In genomic region chr16:2243031-2243528, GRCh38 we compare ENCODE assay signal across 17 cellular contexts. TPM values are rescaled to one million over a fixed set of nuclear protein-coding genes. Genes with fewer than 3 reads are reported as not detected.
DNase-seq lines count a peak whose midpoint lies in the region; ATAC-seq, FAIRE-seq and TF ChIP-seq lines count a peak whose summit lies in the region.
"Had no signal": no experiment of that assay in that cellular context is flagged by ENCODE, and none has a peak within 500 bp of the region (broad histone marks: within the 10 kb centered on the region; RNA-seq: fewer than 3 reads in every experiment).

No MANE protein-coding gene starts in this region.

- ATAC-seq in A549, result peak; percentile 38 to 63
- peak; percentile 25 for ATAC-seq in GM23338
- ATAC-seq: activated CD4-positive, CD25-positive, alpha-beta regulatory T cell treated with anti-CD3 and anti-CD28 coated beads, Interleukin-2, amount 50 U/mL, for 24 hours; activated naive CD8-positive, alpha-beta T cell treated with anti-CD3 and anti-CD28 coated beads, Interleukin-2, amount 50 U/mL, for 24 hours; naive thymus-derived CD8-positive, alpha-beta T cell; psoas muscle had no signal

- DNase-seq in A549 (ENCODE audit: low read depth in 1 of 2, low spot score in 1 of 2), result peak; percentile 41 to 70
- DNase-seq in GM23338 (ENCODE audit: low spot score), result peak; percentile 69
- DNase-seq in brain microvascular endothelial cell, result no peak
- no peak for DNase-seq in stimulated activated naive CD4-positive, alpha-beta T cell (lab: John Stamatoyannopoulos, UW)
- no peak for DNase-seq in activated naive CD4-positive, alpha-beta T cell treated with anti-CD3 and anti-CD28 coated beads, Interleukin-2, amount 10 ng/mL, durations not matched to agents 7 days and 5 days
- DNase-seq in T-helper 2 cell, result no peak
- DNase-seq: activated naive CD8-positive, alpha-beta T cell treated with anti-CD3 and anti-CD28 coated beads, Interleukin-2, amount 50 U/mL, for 24 hours; Caco-2; lower lobe of right lung; NCI-H187 treated with DMSO at 0.1 percent for 48 hours; SHP77; spleen had no signal

- in situ Hi-C loops in brain microvascular endothelial cell (cut with HindIII; ENCODE audit: low pct_ligation_motif_present, low sequenced_read_pairs), result no loop called here

- H3K4me3 ChIP-seq in A549, result no peak overlapping the region
- H3K4me3 ChIP-seq in GM23338, result no peak overlapping the region
- H3K4me3 ChIP-seq in brain microvascular endothelial cell (ENCODE audit: low read depth, low read length), result no peak overlapping the region
- H3K4me3 ChIP-seq: lower lobe of right lung, psoas muscle, spleen had no signal

- peaks cover 11% of the 10 kb centered on the region for H3K27me3 Mint-ChIP-seq in GM23338 (ENCODE audit: insufficient read depth, low read depth, poor library complexity)
- H3K27me3 Mint-ChIP-seq in activated naive CD4-positive, alpha-beta T cell treated with anti-CD3 and anti-CD28 coated beads, Interleukin-2, amount 10 ng/mL, durations not matched to agents 7 days and 5 days, result peaks cover 7% of the 10 kb centered on the region
- H3K27me3 Mint-ChIP-seq: activated naive CD8-positive, alpha-beta T cell treated with anti-CD3 and anti-CD28 coated beads, Interleukin-2, amount 50 U/mL, for 24 hours; IgD-negative memory B cell; naive thymus-derived CD8-positive, alpha-beta T cell had no signal

- H3K4me2 ChIP-seq in A549 (no peak overlapping the region), GM23338 (no peak overlapping the region)

- no peaks in the 10 kb centered on the region for H3K9me3 Mint-ChIP-seq in GM23338
- H3K9me3 Mint-ChIP-seq in activated naive CD4-positive, alpha-beta T cell treated with anti-CD3 and anti-CD28 coated beads, Interleukin-2, amount 10 ng/mL, durations not matched to agents 7 days and 5 days, result no peaks in the 10 kb centered on the region
- H3K9me3 Mint-ChIP-seq: activated naive CD8-positive, alpha-beta T cell treated with anti-CD3 and anti-CD28 coated beads, Interleukin-2, amount 50 U/mL, for 24 hours; IgD-negative memory B cell; naive thymus-derived CD8-positive, alpha-beta T cell; T-helper 2 cell treated with Interferon-gamma antibody and Interleukin-4, amounts not matched to agents 5 μg/mL and 100 μg/mL, for 36 hours had no signal

- TF ChIP-seq CTCF in A549 (IDR thresholded peaks at IDR 0.05), result no peak
- peak; percentile 49 to 66; a peak in 3 of 4 replicates for TF ChIP-seq CTCF in GM23338 (conservative IDR thresholded peaks at IDR 0.05; ENCODE audit: low read depth in 2 of 2)
- TF ChIP-seq CTCF in brain microvascular endothelial cell (IDR thresholded peaks at IDR 0.05; ENCODE audit: low read depth, low read length, missing control alignments), result peak; percentile 9

- H3K27ac ChIP-seq in A549 (no peak overlapping the region), GM23338 (ENCODE audit: low read depth) (no peak overlapping the region), brain microvascular endothelial cell (no peak overlapping the region)
- H3K27ac ChIP-seq: lower lobe of right lung, psoas muscle, spleen had no signal

- no peak overlapping the region for H3K4me3 Mint-ChIP-seq in GM23338
- no peak overlapping the region for H3K4me3 Mint-ChIP-seq in activated naive CD4-positive, alpha-beta T cell treated with anti-CD3 and anti-CD28 coated beads, Interleukin-2, amount 10 ng/mL, durations not matched to agents 7 days and 5 days
- H3K4me3 Mint-ChIP-seq: activated naive CD8-positive, alpha-beta T cell treated with anti-CD3 and anti-CD28 coated beads, Interleukin-2, amount 50 U/mL, for 24 hours; IgD-negative memory B cell; naive thymus-derived CD8-positive, alpha-beta T cell; T-helper 2 cell treated with Interferon-gamma antibody and Interleukin-4, amounts not matched to agents 5 μg/mL and 100 μg/mL, for 36 hours had no signal

- POLR2A ChIA-PET in A549 (lab: Yijun Ruan, JAX), result interaction anchor here (1.3 kb wide), 1 partner anchor 8 kb away, joined by 4 read pairs; the partner anchor contains the start of gene ECI1

- TF ChIP-seq POLR2A in A549 (IDR thresholded peaks at IDR 0.05; ENCODE audit: low read length), result no peak

- WGBS in A549 (ENCODE audit: missing lambda C conversion rate), result 83% methylated on average over 8 of the region's 19 CpGs

- peaks cover 4% of the 10 kb centered on the region; the same call in 1 of the 2 replicates for H3K36me3 ChIP-seq in GM23338 (ENCODE audit: insufficient read depth)
- peaks cover 43% of the 10 kb centered on the region for H3K36me3 ChIP-seq in brain microvascular endothelial cell (replicated peaks)

- TF ChIP-seq RAD21 in A549 (conservative IDR thresholded peaks at IDR 0.05 in 1 of 2, IDR thresholded peaks at IDR 0.05 in 1 of 2), result peak in 1 of 2 experiments; percentile 23; a peak in 1 of 5 replicates

- H3F3A ChIP-seq in GM23338 (replicated peaks; ENCODE audit: low read depth), result peaks cover 8% of the 10 kb centered on the region; the same call in 1 of the 2 replicates

- CTCF ChIA-PET in A549 (lab: Yijun Ruan, JAX), result interaction anchor here (0.6 to 1.9 kb wide), 6 partner anchors 9 to 42 kb away, joined by 3 to 7 read pairs (median 3); partner anchors contain the start of gene ECI1
- CTCF ChIA-PET in activated naive CD4-positive, alpha-beta T cell treated with anti-CD3 and anti-CD28 coated beads, Interleukin-2, amount 10 ng/mL, durations not matched to agents 7 days and 5 days (lab: Charles Lee), result no interaction called here

- no peaks in the 10 kb centered on the region; the same call in none of the 2 replicates for H4K20me1 ChIP-seq in GM23338 (replicated peaks; ENCODE audit: insufficient read depth)

- H3K79me2 ChIP-seq in GM23338 (replicated peaks; ENCODE audit: insufficient read depth), result peaks cover 6% of the 10 kb centered on the region; the same call in 1 of the 2 replicates

- H3K4me1 ChIP-seq in A549, result no peaks in the 10 kb centered on the region
- no peaks in the 10 kb centered on the region for H3K4me1 ChIP-seq in GM23338 (ENCODE audit: insufficient read depth)
- H3K4me1 ChIP-seq: Caco-2, psoas muscle had no signal

- FAIRE-seq in A549 (lab: Jason Lieb, UNC), result no peak

- peaks cover 51% of the 10 kb centered on the region for H3K36me3 Mint-ChIP-seq in GM23338 (ENCODE audit: low read depth)
- H3K36me3 Mint-ChIP-seq in activated naive CD4-positive, alpha-beta T cell treated with anti-CD3 and anti-CD28 coated beads, Interleukin-2, amount 10 ng/mL, durations not matched to agents 7 days and 5 days, result peaks cover 9% of the 10 kb centered on the region
- H3K36me3 Mint-ChIP-seq: IgD-negative memory B cell had no signal

- no peak overlapping the region for H3K27ac Mint-ChIP-seq in GM23338
- no peak overlapping the region for H3K27ac Mint-ChIP-seq in activated naive CD4-positive, alpha-beta T cell treated with anti-CD3 and anti-CD28 coated beads, Interleukin-2, amount 10 ng/mL, durations not matched to agents 7 days and 5 days
- H3K27ac Mint-ChIP-seq: activated naive CD8-positive, alpha-beta T cell treated with anti-CD3 and anti-CD28 coated beads, Interleukin-2, amount 50 U/mL, for 24 hours; T-helper 2 cell treated with Interferon-gamma antibody and Interleukin-4, amounts not matched to agents 5 μg/mL and 100 μg/mL, for 36 hours had no signal

- TF ChIP-seq EP300 in A549 (IDR thresholded peaks at IDR 0.05), result no peak

- H2AFZ ChIP-seq in GM23338, result no peak overlapping the region

- H3K4me1 Mint-ChIP-seq in GM23338, result no peaks in the 10 kb centered on the region
- H3K4me1 Mint-ChIP-seq in activated naive CD4-positive, alpha-beta T cell treated with anti-CD3 and anti-CD28 coated beads, Interleukin-2, amount 10 ng/mL, durations not matched to agents 7 days and 5 days, result peaks cover 5% of the 10 kb centered on the region
- H3K4me1 Mint-ChIP-seq: activated naive CD8-positive, alpha-beta T cell treated with anti-CD3 and anti-CD28 coated beads, Interleukin-2, amount 50 U/mL, for 24 hours; IgD-negative memory B cell; naive thymus-derived CD8-positive, alpha-beta T cell had no signal

- H3K27me3 ChIP-seq in GM23338 (ENCODE audit: insufficient read depth), result no peaks in the 10 kb centered on the region; the same call in 1 of the 2 replicates
- no peaks in the 10 kb centered on the region for H3K27me3 ChIP-seq in brain microvascular endothelial cell (replicated peaks)

- no peaks in the 10 kb centered on the region for H3K9me3 ChIP-seq in A549
- H3K9me3 ChIP-seq: Caco-2, lower lobe of right lung, psoas muscle, spleen had no signal

- H3K9me2 ChIP-seq in GM23338 (ENCODE audit: insufficient read depth), result no peaks in the 10 kb centered on the region

RNA-seq across cellular contexts. Expression of gene DNASE1L2, which starts 6.8 kb away (rescaled TPM):
- 0.36 and 0.65 TPM in 2 replicates for polyA plus RNA-seq in A549 (2011; rRNA removed)
- polyA plus RNA-seq in A549 (2012; cell fraction: cytosol; rRNA removed), result 1.9 and 2.3 TPM in 2 replicates
- 10.5 and 17.7 TPM in 2 replicates for polyA plus RNA-seq in A549 (2012; cell fraction: nucleus; rRNA removed)
- 0.88 to 1.5 TPM (median 1.2 TPM) in 3 replicates for polyA plus RNA-seq in A549 (2017; fragmentation: RNase III; extraction: RNeasy Plus Mini Kit Qiagen cat#74134 plus additional on column Dnase treatment)
- 0.41 and 0.44 TPM in 2 replicates for polyA minus RNA-seq in A549 (2011; rRNA and poly(A)+ RNA removed)
- total RNA-seq in GM23338 (2014; rRNA removed; shearing (Covaris generic)), result 0.66 TPM in 1 of 2 replicates, not detected in the other
- polyA plus RNA-seq in GM23338 (2016; fragmentation: Nextera tagmentation; extraction: Ambion mirVana), result 0.23 and 0.42 TPM in 2 replicates
- polyA plus RNA-seq: IgD-negative memory B cell; naive thymus-derived CD8-positive, alpha-beta T cell had no signal

RNA-seq across cellular contexts. Expression of gene ECI1, which starts 8.3 kb away (rescaled TPM):
- polyA plus RNA-seq in A549 (2011; rRNA removed), result 41.8 and 47.9 TPM in 2 replicates
- 118 and 153 TPM in 2 replicates for polyA plus RNA-seq in A549 (2012; cell fraction: cytosol; rRNA removed)
- 126 and 163 TPM in 2 replicates for polyA plus RNA-seq in A549 (2012; cell fraction: nucleus; rRNA removed)
- polyA plus RNA-seq in A549 (2017; fragmentation: RNase III; extraction: RNeasy Plus Mini Kit Qiagen cat#74134 plus additional on column Dnase treatment), result 40.9 to 41.9 TPM (median 41.5 TPM) in 3 replicates
- polyA minus RNA-seq in A549 (2011; rRNA and poly(A)+ RNA removed), result 14.4 and 21.3 TPM in 2 replicates
- 117 and 118 TPM in 2 replicates for total RNA-seq in GM23338 (2014; rRNA removed; shearing (Covaris generic))
- 143 and 152 TPM in 2 replicates for polyA plus RNA-seq in GM23338 (2016; fragmentation: Nextera tagmentation; extraction: Ambion mirVana)

RNA-seq across cellular contexts. Expression of gene E4F1, which starts 19.7 kb away (rescaled TPM):
- polyA plus RNA-seq in A549 (2011; rRNA removed) (10.4 and 11.0 TPM in 2 replicates), A549 (2017; fragmentation: RNase III; extraction: RNeasy Plus Mini Kit Qiagen cat#74134 plus additional on column Dnase treatment) (22.0 to 24.4 TPM (median 23.3 TPM) in 3 replicates), GM23338 (2016; fragmentation: Nextera tagmentation; extraction: Ambion mirVana) (22.6 and 22.7 TPM in 2 replicates)
- 39.5 and 43.4 TPM in 2 replicates for polyA plus RNA-seq in A549 (2012; cell fraction: cytosol; rRNA removed)
- polyA plus RNA-seq in A549 (2012; cell fraction: nucleus; rRNA removed), result 164 and 278 TPM in 2 replicates
- 7.4 and 9.8 TPM in 2 replicates for polyA minus RNA-seq in A549 (2011; rRNA and poly(A)+ RNA removed)
- 42.0 and 45.5 TPM in 2 replicates for total RNA-seq in GM23338 (2014; rRNA removed; shearing (Covaris generic))

RNA-seq across cellular contexts. Expression of gene RNPS1, which starts 24.8 kb away (rescaled TPM):
- polyA plus RNA-seq in A549 (2011; rRNA removed) (163 and 183 TPM in 2 replicates), A549 (2017; fragmentation: RNase III; extraction: RNeasy Plus Mini Kit Qiagen cat#74134 plus additional on column Dnase treatment) (197 to 206 TPM (median 200 TPM) in 3 replicates), GM23338 (2016; fragmentation: Nextera tagmentation; extraction: Ambion mirVana) (298 and 315 TPM in 2 replicates)
- polyA plus RNA-seq in A549 (2012; cell fraction: cytosol; rRNA removed), result 367 and 387 TPM in 2 replicates
- polyA plus RNA-seq in A549 (2012; cell fraction: nucleus; rRNA removed), result 367 and 375 TPM in 2 replicates
- 167 and 168 TPM in 2 replicates for polyA minus RNA-seq in A549 (2011; rRNA and poly(A)+ RNA removed)
- total RNA-seq in GM23338 (2014; rRNA removed; shearing (Covaris generic)), result 372 and 384 TPM in 2 replicates

RNA-seq across cellular contexts. Expression of gene PGP, which starts 28.4 kb away (rescaled TPM):
- polyA plus RNA-seq in A549 (2011; rRNA removed), result 13.9 and 15.0 TPM in 2 replicates
- polyA plus RNA-seq in A549 (2012; cell fraction: cytosol; rRNA removed), result 37.0 and 52.9 TPM in 2 replicates
- 67.6 and 101 TPM in 2 replicates for polyA plus RNA-seq in A549 (2012; cell fraction: nucleus; rRNA removed)
- polyA plus RNA-seq in A549 (2017; fragmentation: RNase III; extraction: RNeasy Plus Mini Kit Qiagen cat#74134 plus additional on column Dnase treatment), result 27.7 to 33.7 TPM (median 31.9 TPM) in 3 replicates
- 7.6 TPM in 2 replicates for polyA minus RNA-seq in A549 (2011; rRNA and poly(A)+ RNA removed)
- 59.3 and 80.3 TPM in 2 replicates for total RNA-seq in GM23338 (2014; rRNA removed; shearing (Covaris generic))
- polyA plus RNA-seq in GM23338 (2016; fragmentation: Nextera tagmentation; extraction: Ambion mirVana), result 44.4 and 52.1 TPM in 2 replicates

Comparison
In these comparisons a context has a peak if more than half of its experiments do, and no peak if none do; other contexts are left out.
1. DNase-seq: peak in A549 (2 of 2) and GM23338 (single experiment); none in brain microvascular endothelial cell (single experiment), stimulated activated naive CD4-positive, alpha-beta T cell (0 of 6), activated naive CD4-positive, alpha-beta T cell treated with anti-CD3 and anti-CD28 coated beads, Interleukin-2, amount 10 ng/mL, durations not matched to agents 7 days and 5 days (single experiment) and T-helper 2 cell (0 of 5).